10 cellular contexts compared by ENCODE assay signal in the genomic region with DNA sequence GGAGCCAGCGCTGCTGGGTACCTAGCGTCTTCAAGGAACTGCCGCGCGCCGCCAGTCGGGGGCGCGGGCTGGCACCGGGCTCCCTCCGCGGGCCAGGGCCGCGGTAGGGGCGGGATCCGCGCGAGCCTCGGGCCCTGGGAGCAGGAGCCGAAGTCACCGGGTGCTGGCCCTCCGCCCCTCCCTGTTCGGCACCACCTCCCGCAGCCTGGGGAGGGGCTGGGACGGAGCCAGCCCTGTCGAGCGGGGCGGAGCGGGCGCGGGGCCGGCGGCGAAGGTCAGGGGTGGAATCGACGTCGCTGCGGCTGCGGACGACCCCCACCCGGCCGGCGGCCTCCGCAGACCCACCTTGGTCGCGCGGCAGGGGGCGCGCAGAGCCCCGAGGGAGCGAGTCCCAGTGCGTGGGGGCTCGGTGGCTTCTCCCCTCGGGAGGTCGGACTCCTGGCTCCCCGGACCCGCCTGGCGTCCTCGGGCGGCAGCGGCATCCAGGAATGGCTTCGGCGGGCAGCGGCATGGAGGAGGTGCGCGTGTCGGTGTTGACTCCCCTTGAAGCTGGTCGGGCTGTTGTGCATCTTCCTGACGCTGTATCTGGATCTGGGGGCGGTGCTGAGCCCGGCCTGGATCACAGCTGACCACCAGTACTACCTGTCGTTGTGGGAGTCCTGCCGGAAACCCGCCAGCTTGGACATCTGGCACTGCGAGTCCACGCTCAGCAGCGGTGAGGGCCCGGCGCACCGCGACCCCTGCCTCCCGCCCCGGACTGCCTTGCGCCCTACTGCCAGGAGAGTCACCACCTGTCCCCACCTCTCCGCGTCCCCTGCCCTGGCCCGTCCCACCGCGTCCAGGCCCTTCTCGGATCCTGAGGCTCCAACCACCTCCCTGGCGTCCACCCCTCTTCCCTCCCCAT. TPM values are rescaled to one million over a fixed set of nuclear protein-coding genes. Genes with fewer than 3 reads are reported as not detected.
DNase-seq lines count a peak whose midpoint lies in the region; ATAC-seq and TF ChIP-seq lines count a peak whose summit lies in the region.
"Had no signal": no experiment of that assay in that cellular context is flagged by ENCODE, and none has a peak within 500 bp of the region (broad histone marks: within the 10 kb centered on the region; RNA-seq: fewer than 3 reads in every experiment).

No MANE protein-coding gene starts in this region.

- H3K36me3 Mint-ChIP-seq in brain = no peaks in the 10 kb centered on the region
- H3K36me3 Mint-ChIP-seq: activated naive CD8-positive, alpha-beta T cell treated with anti-CD3 and anti-CD28 coated beads, Interleukin-2, amount 10 ng/mL, durations not matched to agents 7 days and 5 days had no signal

- peaks cover 3 to 18% (median 9%) of the 10 kb centered on the region in 5 donors for H3K27me3 ChIP-seq in subcutaneous abdominal adipose tissue (ENCODE audit: control insufficient read depth in 5 of 5, insufficient read depth in 4 of 5, low read length in 5 of 5)

- peaks cover 0 to 6% (median 0%) of the 10 kb centered on the region in 5 donors for H3K4me1 ChIP-seq in subcutaneous abdominal adipose tissue (ENCODE audit: control insufficient read depth in 5 of 5, insufficient read depth in 5 of 5, low read length in 5 of 5)

- H3K27ac Mint-ChIP-seq in brain = no peak overlapping the region
- H3K27ac Mint-ChIP-seq: activated naive CD8-positive, alpha-beta T cell treated with anti-CD3 and anti-CD28 coated beads, Interleukin-2, amount 10 ng/mL, durations not matched to agents 7 days and 5 days had no signal

- no peak for ATAC-seq in HG02973 (IDR thresholded peaks at IDR 0.05; ENCODE audit: unreplicated experiment)

- no peak overlapping the region for H3K9ac ChIP-seq in subcutaneous abdominal adipose tissue (ENCODE audit: low read length in 5 of 5)

- no peaks in the 10 kb centered on the region for H3K9me3 ChIP-seq in subcutaneous abdominal adipose tissue (ENCODE audit: control insufficient read depth in 5 of 5, low read length in 5 of 5)

- peaks cover 0 to 1% (median 0%) of the 10 kb centered on the region in 5 experiments for H3K9me3 Mint-ChIP-seq in brain

- peak; percentile 35 to 64 for TF ChIP-seq CTCF in brain (conservative IDR thresholded peaks at IDR 0.05)

- peaks cover 78% of the 10 kb centered on the region for H3K27me3 Mint-ChIP-seq in brain

- peaks cover 3% of the 10 kb centered on the region for H3K4me1 Mint-ChIP-seq in brain
- H3K4me1 Mint-ChIP-seq: activated naive CD8-positive, alpha-beta T cell treated with anti-CD3 and anti-CD28 coated beads, Interleukin-2, amount 10 ng/mL, durations not matched to agents 7 days and 5 days had no signal

- H3K4me3 Mint-ChIP-seq in brain = peak overlapping the region; percentile 74 to 80 (median 77)
- H3K4me3 Mint-ChIP-seq: activated naive CD8-positive, alpha-beta T cell treated with anti-CD3 and anti-CD28 coated beads, Interleukin-2, amount 10 ng/mL, durations not matched to agents 7 days and 5 days had no signal

- H3K27ac ChIP-seq in subcutaneous abdominal adipose tissue (ENCODE audit: low read depth, low read length) = no peak overlapping the region

- DNase-seq in NCI-H146 (lab: John Stamatoyannopoulos, UW) (peak; percentile 7), NCI-H146 treated with DMSO at 0.1 percent for 48 hours (lab: John Stamatoyannopoulos, UW; ENCODE audit: unreplicated experiment) (no peak), kidney glomerular epithelial cell (lab: John Stamatoyannopoulos, UW) (peak; percentile 7), putamen (ENCODE audit: low spot score) (no peak), foreskin melanocyte (no peak)
- DNase-seq: activated naive CD8-positive, alpha-beta T cell treated with anti-CD3 and anti-CD28 coated beads, Interleukin-2, amount 10 ng/mL, durations not matched to agents 7 days and 5 days; T-helper 9 cell had no signal

- H3K36me3 ChIP-seq in subcutaneous abdominal adipose tissue (ENCODE audit: control insufficient read depth in 5 of 5, insufficient read depth in 5 of 5, low read length in 5 of 5) = no peaks in the 10 kb centered on the region

- H3K4me3 ChIP-seq in subcutaneous abdominal adipose tissue (ENCODE audit: low read depth in 1 of 5, low read length in 5 of 5) = peak overlapping the region in 3 of 5 donors; percentile 23 to 47 (median 44)

RNA-seq across cellular contexts. Expression of a gene that starts 50.5 kb away (rescaled TPM):
- polyA plus RNA-seq in brain (ENCODE audit: insufficient read depth, low read depth, low replicate concordance) = not detected

Comparison
In these comparisons a context has a peak if more than half of its experiments do, and no peak if none do; other contexts are left out.
1. DNase-seq: peak in NCI-H146 (single experiment) and kidney glomerular epithelial cell (single experiment); none in NCI-H146 treated with DMSO at 0.1 percent for 48 hours (single experiment), putamen (single experiment) and foreskin melanocyte (single experiment).